Comparison of ENCODE assay signal across 29 cellular contexts in genomic region chr9:125095821-125096443, GRCh38.
"Had no signal": no experiment of that assay in that cellular context is flagged by ENCODE, and none has a peak within 500 bp of the region (broad histone marks: within the 10 kb centered on the region; RNA-seq: fewer than 3 reads in every experiment).

No MANE protein-coding gene starts in this region.

- H3K4me2 ChIP-seq: PC-9 had no signal

- ATAC-seq: Panc1, Right ventricle myocardium inferior, SK-N-SH treated with all-trans-retinoic acid at 6 μM for 48 hours had no signal

- H3K27me3 ChIP-seq: MG63, SJCRH30 had no signal

- H2AFZ ChIP-seq: PC-9 had no signal

- H3K4me3 ChIP-seq: MG63, PC-9, SJCRH30, SK-N-MC had no signal

- H3K9me3 ChIP-seq: SJCRH30 had no signal

- H3K36me3 ChIP-seq: SJCRH30 had no signal

- DNase-seq: Kasumi-1, MG63, NCI-H1048, NCI-H1092 treated with DMSO at 0.1 percent for 48 hours, NCI-H1105 treated with DMSO at 0.1 percent for 48 hours, NCI-H1417, NCI-H1436, NCI-H146, NCI-H1694, NCI-H187, NCI-H1930, NCI-H2081 treated with DMSO at 0.1 percent for 48 hours, NCI-H2107, NCI-H2171, NCI-H345, NCI-H446, NCI-H510A treated with DMSO at 0.1 percent for 48 hours, NCI-H524 treated with DMSO at 0.1 percent for 48 hours, NCI-H526 treated with DMSO at 0.1 percent for 48 hours, NCI-H774, PC-9, SHP77, SIG-M5, SJCRH30 had no signal

- H3K27ac ChIP-seq: PC-9, RWPE1, SJCRH30, SK-N-MC had no signal
